10 cellular contexts compared by ENCODE assay signal in genomic region chr2:46073540-46074018, GRCh38.
A peak's percentile ranks its signal among the peaks of the same experiment; 100 is the strongest.
DNase-seq lines count a peak whose midpoint lies in the region; ATAC-seq and TF ChIP-seq lines count a peak whose summit lies in the region.
"Had no signal": no experiment of that assay in that cellular context is flagged by ENCODE, and none has a peak within 500 bp of the region (broad histone marks: within the 10 kb centered on the region; RNA-seq: fewer than 3 reads in every experiment).

No MANE protein-coding gene starts in this region.

- peaks cover 22% of the 10 kb centered on the region for H3K4me1 Mint-ChIP-seq in Caco-2 (ENCODE audit: low read depth, unreplicated experiment)
- H3K4me1 Mint-ChIP-seq in nephron, result peaks cover 18% of the 10 kb centered on the region

- BruUV-seq in Caco-2 (replicated peaks; lab: Mats Ljungman, UMichigan), result no TSS peak
- no TSS peak for BruUV-seq in PC-3 (replicated peaks; lab: Mats Ljungman, UMichigan)

- peak overlapping the region; percentile 17 for H3K4me3 Mint-ChIP-seq in Caco-2 (ENCODE audit: unreplicated experiment)
- H3K4me3 Mint-ChIP-seq in nephron, result no peak overlapping the region

- no peaks in the 10 kb centered on the region for H3K36me3 ChIP-seq in Caco-2 (ENCODE audit: control insufficient read depth, insufficient read depth, low read length)
- no peaks in the 10 kb centered on the region for H3K36me3 ChIP-seq in PC-3 (ENCODE audit: low read depth, low read length)
- no peaks in the 10 kb centered on the region for H3K36me3 ChIP-seq in tibial artery

- H3K4me2 ChIP-seq in PC-3 (ENCODE audit: low read length), result peak overlapping the region; percentile 83

- CTCF ChIA-PET in Caco-2 (lab: Charles Lee) (no interaction called here), PC-3 (lab: Charles Lee) (no interaction called here)

- DNase-seq in Caco-2, result no peak
- DNase-seq in PC-3, result peak; percentile 95
- DNase-seq in epithelial cell of prostate (ENCODE audit: low read depth, low spot score), result peak; percentile 39
- no peak for DNase-seq in tibial artery
- no peak for DNase-seq in NCI-H1092 treated with DMSO at 0.1 percent for 48 hours (lab: John Stamatoyannopoulos, UW)
- DNase-seq in stimulated activated CD4-positive, alpha-beta T cell treated with anti-CD3 and anti-CD28 coated beads, Interleukin-15, amount 100 ng/mL, for 24 hours, result no peak
- DNase-seq in SKM-1 (lab: John Stamatoyannopoulos, UW; ENCODE audit: unreplicated experiment), result no peak
- DNase-seq: NCI-H69 had no signal

- no peaks in the 10 kb centered on the region for H3K9me3 ChIP-seq in Caco-2
- H3K9me3 ChIP-seq in PC-3 (ENCODE audit: low read length), result no peaks in the 10 kb centered on the region
- H3K9me3 ChIP-seq in tibial artery, result no peaks in the 10 kb centered on the region

- H3K27me3 Mint-ChIP-seq in Caco-2 (ENCODE audit: insufficient read depth, unreplicated experiment) (no peaks in the 10 kb centered on the region), nephron (ENCODE audit: low read depth) (no peaks in the 10 kb centered on the region)

- H3K4me3 ChIP-seq in Caco-2 (ENCODE audit: low read depth, low read length) (no peak overlapping the region), PC-3 (ENCODE audit: low read length) (peak overlapping the region; percentile 52), tibial artery (no peak overlapping the region)
- H3K4me3 ChIP-seq: GM12878 had no signal

- ATAC-seq in PC-3, result peak; percentile 93
- ATAC-seq: GM12878 had no signal

- H3K27me3 ChIP-seq in Caco-2 (replicated peaks; ENCODE audit: control insufficient read depth, insufficient read depth, low read length) (no peaks in the 10 kb centered on the region), PC-3 (ENCODE audit: low read length) (no peaks in the 10 kb centered on the region), tibial artery (no peaks in the 10 kb centered on the region)

- peaks cover 16% of the 10 kb centered on the region for H3K4me1 ChIP-seq in Caco-2
- H3K4me1 ChIP-seq in PC-3 (ENCODE audit: insufficient read depth, low read length), result peaks cover 43% of the 10 kb centered on the region
- peaks cover 0 to 12% (median 11%) of the 10 kb centered on the region in 4 donors for H3K4me1 ChIP-seq in tibial artery

- H3K27ac Mint-ChIP-seq in Caco-2 (ENCODE audit: unreplicated experiment) (peak overlapping the region; percentile 33), nephron (peak overlapping the region in 2 of 3 experiments; percentile 6 to 7)

- H3K9me3 Mint-ChIP-seq in Caco-2 (ENCODE audit: unreplicated experiment) (no peaks in the 10 kb centered on the region), nephron (peaks cover 3% of the 10 kb centered on the region)

- intact Hi-C loops in Caco-2 (cut with micrococcal nuclease; ENCODE audit: unreplicated experiment) (no loop called here), PC-3 (cut with micrococcal nuclease) (loop anchor here (1.0 kb wide), 1 partner anchor 25 kb away; no protein-coding TSS in a partner anchor), tibial artery (cut with DNase I; ENCODE audit: low total_unique reads) (no loop called here)

- TF ChIP-seq CTCF in Caco-2 (IDR thresholded peaks at IDR 0.05; ENCODE audit: insufficient read depth in 1 of 2, low read depth in 1 of 2, low read length in 1 of 2, severe bottlenecking in 1 of 2, unreplicated experiment in 1 of 2) (no peak), PC-3 (conservative IDR thresholded peaks at IDR 0.05; ENCODE audit: low read depth, low read length) (no peak), nephron (IDR thresholded peaks at IDR 0.05; ENCODE audit: unreplicated experiment in 3 of 3) (no peak), tibial artery (IDR thresholded peaks at IDR 0.05) (no peak)

- H3K9me2 ChIP-seq in PC-3 (replicated peaks; ENCODE audit: low read length), result no peaks in the 10 kb centered on the region

- no peaks in the 10 kb centered on the region for H3K79me2 ChIP-seq in PC-3 (ENCODE audit: low read length)

- POLR2A ChIA-PET in Caco-2 (lab: Charles Lee), result no interaction called here
- POLR2A ChIA-PET in PC-3 (lab: Charles Lee; ENCODE audit: unreplicated experiment), result no interaction called here

- no peaks in the 10 kb centered on the region for H3K36me3 Mint-ChIP-seq in Caco-2 (ENCODE audit: insufficient read depth, unreplicated experiment)
- H3K36me3 Mint-ChIP-seq in nephron (ENCODE audit: low read depth), result no peaks in the 10 kb centered on the region

- peaks cover 10% of the 10 kb centered on the region for H3F3A ChIP-seq in PC-3 (ENCODE audit: low read length, unreplicated experiment)

- H3K9ac ChIP-seq in PC-3 (ENCODE audit: low read length), result peak overlapping the region; percentile 67

- no peaks in the 10 kb centered on the region for H4K20me1 ChIP-seq in PC-3 (ENCODE audit: low read length)

- H3K27ac ChIP-seq in PC-3 (ENCODE audit: low read length), result peak overlapping the region; percentile 96
- H3K27ac ChIP-seq in epithelial cell of prostate, result peak overlapping the region; percentile 36
- H3K27ac ChIP-seq in tibial artery, result peak overlapping the region in 1 of 2 donors; percentile 4

- peak overlapping the region; percentile 55 for H2AFZ ChIP-seq in PC-3 (ENCODE audit: low read length)

Comparison
In these comparisons a context has a peak if more than half of its experiments do, and no peak if none do; other contexts are left out.
1. DNase-seq: peak in PC-3 (single experiment) and epithelial cell of prostate (single experiment); none in Caco-2 (0 of 2), tibial artery (0 of 2), NCI-H1092 treated with DMSO at 0.1 percent for 48 hours (single experiment), stimulated activated CD4-positive, alpha-beta T cell treated with anti-CD3 and anti-CD28 coated beads, Interleukin-15, amount 100 ng/mL, for 24 hours (single experiment) and SKM-1 (single experiment).